In genomic region chr16:81779540-81780320, GRCh38 we compare ENCODE assay signal across 8 cellular contexts. TPM values are rescaled to one million over a fixed set of nuclear protein-coding genes. Genes with fewer than 3 reads are reported as not detected.
DNase-seq lines count a peak whose midpoint lies in the region; ATAC-seq, FAIRE-seq and TF ChIP-seq lines count a peak whose summit lies in the region.

No MANE protein-coding gene starts in this region.

- no peaks in the 10 kb centered on the region for H3K79me1 ChIP-seq in IMR-90 (ENCODE audit: low read depth in 1 of 2, low read length in 2 of 2)

- H2AFZ ChIP-seq in IMR-90 (replicated peaks; ENCODE audit: low read length, poor library complexity) (peak overlapping the region; percentile 82), K562 (ENCODE audit: low read depth, low read length) (peak overlapping the region; percentile 84)

- H3K4me3 ChIP-seq in BJ (ENCODE audit: low read depth, low read length) (peak overlapping the region; percentile 31), IMR-90 (ENCODE audit: insufficient read depth, low read depth, low read length) (peak overlapping the region; percentile 11; the same call in 1 of the 2 replicates), K562 (peak overlapping the region; percentile 54), suprapubic skin (peak overlapping the region; percentile 88)

- no peak overlapping the region for H2BK5ac ChIP-seq in IMR-90 (ENCODE audit: low read depth, low read length, poor library complexity, severe bottlenecking)

- H4K8ac ChIP-seq in IMR-90 (ENCODE audit: low read depth in 2 of 2, low read length in 2 of 2), result no peak overlapping the region

- DNase-seq in BJ (ENCODE audit: low read depth), result no peak
- no peak for DNase-seq in IMR-90
- DNase-seq in K562 (ENCODE audit: extremely low read depth in 1 of 4, low spot score in 3 of 4), result peak in 3 of 4 experiments; percentile 39 to 46 (median 46)
- peak; percentile 53 for DNase-seq in left lobe of liver (ENCODE audit: low spot score)
- peak in 1 of 2 donors; percentile 63 for DNase-seq in suprapubic skin (ENCODE audit: low spot score in 2 of 2)
- DNase-seq in D721Med (ENCODE audit: insufficient read length, low spot score), result no peak
- DNase-seq in occipital lobe (lab: John Stamatoyannopoulos, UW), result no peak

- H3K14ac ChIP-seq in IMR-90 (replicated peaks; ENCODE audit: low read depth, low read length), result no peak overlapping the region

- no peaks in the 10 kb centered on the region for H3K36me3 ChIP-seq in BJ (ENCODE audit: control insufficient read depth, insufficient read depth, low read length)
- H3K36me3 ChIP-seq in IMR-90 (ENCODE audit: control insufficient read depth, insufficient read depth, low read length), result no peaks in the 10 kb centered on the region
- H3K36me3 ChIP-seq in K562 (ENCODE audit: control insufficient read depth, insufficient read depth, low read length), result no peaks in the 10 kb centered on the region
- H3K36me3 ChIP-seq in suprapubic skin, result no peaks in the 10 kb centered on the region

- H3K9me1 ChIP-seq in IMR-90 (ENCODE audit: insufficient read depth, low read length), result no peaks in the 10 kb centered on the region
- no peaks in the 10 kb centered on the region for H3K9me1 ChIP-seq in K562 (ENCODE audit: control insufficient read depth, insufficient read depth, low read length)

- TF ChIP-seq RAD21 in IMR-90 (IDR thresholded peaks at IDR 0.05; ENCODE audit: low read length) (no peak), K562 (CRISPR knock-in tag; conservative IDR thresholded peaks at IDR 0.05 in 1 of 2, IDR thresholded peaks at IDR 0.05 in 1 of 2) (no peak)

- BruUV-seq in IMR-90 (replicated peaks; lab: Mats Ljungman, UMichigan) (no TSS peak), K562 (replicated peaks; lab: Mats Ljungman, UMichigan) (no TSS peak)

- POLR2A ChIA-PET in BJ (lab: Charles Lee) (no interaction called here), IMR-90 (lab: Charles Lee; ENCODE audit: unreplicated experiment) (no interaction called here), K562 (lab: Yijun Ruan, JAX) (interaction anchor here (1.3 to 2.0 kb wide), 3 partner anchors 12 to 27 kb away, joined by 5 to 8 read pairs (median 5); no protein-coding TSS in a partner anchor)

- TF ChIP-seq POLR2A in IMR-90 (IDR thresholded peaks at IDR 0.05; ENCODE audit: low read depth, low read length) (no peak), K562 (conservative IDR thresholded peaks at IDR 0.05) (no peak), suprapubic skin (IDR thresholded peaks at IDR 0.05) (no peak)

- no peak overlapping the region for H2AK9ac ChIP-seq in IMR-90 (replicated peaks; ENCODE audit: low read depth, low read length, poor library complexity)

- H3K18ac ChIP-seq in IMR-90 (ENCODE audit: low read depth, low read length), result no peak overlapping the region

- H3K9me3 ChIP-seq in IMR-90 (ENCODE audit: control insufficient read depth, insufficient read depth, low read length) (no peaks in the 10 kb centered on the region), K562 (replicated peaks; ENCODE audit: control insufficient read depth, insufficient read depth, low read depth, low read length) (0 out of 2 replicates have a peak, but pooled peaks cover 3% of the 10 kb centered on the region), suprapubic skin (no peaks in the 10 kb centered on the region)

- no peak overlapping the region for H2AK5ac ChIP-seq in IMR-90 (ENCODE audit: low read depth, low read length)

- no peak overlapping the region for H2BK120ac ChIP-seq in IMR-90 (ENCODE audit: low read depth, low read length)

- H3K9ac ChIP-seq in IMR-90 (ENCODE audit: low read depth, low read length) (no peak overlapping the region), K562 (ENCODE audit: insufficient read depth in 1 of 2, low read depth in 2 of 2, low read length in 2 of 2) (peak overlapping the region; percentile 47 to 88; a peak in 3 of 4 replicates)

- H3K4me1 ChIP-seq in IMR-90 (ENCODE audit: control insufficient read depth, insufficient read depth, low read length) (no peaks in the 10 kb centered on the region), K562 (replicated peaks in 1 of 2; ENCODE audit: control insufficient read depth in 2 of 2, insufficient read depth in 2 of 2, low read length in 2 of 2) (peaks cover 3 to 14% of the 10 kb centered on the region in 2 experiments; a peak in 4 of 5 replicates), suprapubic skin (peaks cover 17% of the 10 kb centered on the region)

- dilution Hi-C loops in IMR-90 (cut with HindIII; ENCODE audit: low sequenced_read_pairs, unreplicated experiment), result no loop called here

- WGBS in IMR-90 (ENCODE audit: extremely low coverage in 2 of 2, insufficient read length in 1 of 2), 2 experiments, result 2% methylated on average over 35 of the region's 57 CpGs; no CpG with 5 or more reads in 1 of the 2 experiments
- 3% methylated on average over 45 of the region's 57 CpGs for WGBS in K562 (ENCODE audit: insufficient coverage, low coverage, missing lambda C conversion rate)
- WGBS in suprapubic skin, result 10% methylated on average over 25 of the region's 57 CpGs

- H3K4me2 ChIP-seq in IMR-90 (ENCODE audit: low read depth, low read length), result peak overlapping the region; percentile 50; the same call in 1 of the 2 replicates
- peak overlapping the region; percentile 69 for H3K4me2 ChIP-seq in K562 (ENCODE audit: insufficient read depth, low read length)

- H3K27ac ChIP-seq in IMR-90 (ENCODE audit: insufficient read depth, low read length), result no peak overlapping the region
- no peak overlapping the region for H3K27ac ChIP-seq in K562 (ENCODE audit: extremely low read depth, low read depth, low read length)
- peak overlapping the region; percentile 74 for H3K27ac ChIP-seq in suprapubic skin

- H3K79me2 ChIP-seq in K562 (ENCODE audit: control insufficient read depth, insufficient read depth, low read length), result no peaks in the 10 kb centered on the region

- no peak overlapping the region for H2BK20ac ChIP-seq in IMR-90 (ENCODE audit: low read depth, low read length)

- no peak overlapping the region for H4K91ac ChIP-seq in IMR-90 (ENCODE audit: insufficient read depth, low read depth, low read length)

- no peak overlapping the region for H3K4ac ChIP-seq in IMR-90 (ENCODE audit: low read depth, low read length)

- H3K56ac ChIP-seq in IMR-90 (ENCODE audit: extremely low read depth, insufficient read depth, low read length), result no peak overlapping the region

- intact Hi-C loops in IMR-90 (cut with micrococcal nuclease), result no loop called here
- intact Hi-C loops in K562 (cut with micrococcal nuclease), result loop anchor here (5.0 kb wide), 1 partner anchor 93 kb away; no protein-coding TSS in a partner anchor

- TF ChIP-seq CTCF in BJ (IDR thresholded peaks at IDR 0.05; ENCODE audit: insufficient read depth, low read depth, low read length), result no peak
- TF ChIP-seq CTCF in IMR-90 (conservative IDR thresholded peaks at IDR 0.05; ENCODE audit: low read depth, low read length), result no peak
- TF ChIP-seq CTCF in K562 (IDR thresholded peaks at IDR 0.05 in 2 of 3, conservative IDR thresholded peaks at IDR 0.05 in 1 of 3; ENCODE audit: insufficient read depth in 2 of 3, low read depth in 1 of 3, low read length in 3 of 3), result 0 out of 6 replicates have a peak, but pooled peaks of 1 of the 3 experiments have one; percentile 15
- TF ChIP-seq CTCF in suprapubic skin (IDR thresholded peaks at IDR 0.05), result no peak
- TF ChIP-seq CTCF in D721Med (IDR thresholded peaks at IDR 0.05; ENCODE audit: insufficient read depth, missing control alignments), result no peak

- H4K5ac ChIP-seq in IMR-90 (ENCODE audit: low read depth, low read length), result no peak overlapping the region

- ATAC-seq in GM19452 (IDR thresholded peaks at IDR 0.05; ENCODE audit: unreplicated experiment), result peak; percentile 25
- ATAC-seq in IMR-90 (ENCODE audit: low read depth), result peak; percentile 38
- peak; percentile 27 for ATAC-seq in K562
- peak; percentile 49 for ATAC-seq in left lobe of liver

- TF ChIP-seq EP300 in K562 (IDR thresholded peaks at IDR 0.05; ENCODE audit: low read length) (no peak), suprapubic skin (IDR thresholded peaks at IDR 0.05) (no peak)

- CTCF ChIA-PET in BJ (lab: Yijun Ruan, JAX) (no interaction called here), IMR-90 (lab: Yijun Ruan, JAX) (no interaction called here), K562 (lab: Yijun Ruan, JAX; ENCODE audit: low intra/inter-chr PET ratio) (no interaction called here)

- no peak overlapping the region for H2BK15ac ChIP-seq in IMR-90 (ENCODE audit: low read depth, low read length)

- FAIRE-seq in K562 (lab: Jason Lieb, UNC), result no peak
- no peak for FAIRE-seq in D721Med (lab: Jason Lieb, UNC)

- H4K20me1 ChIP-seq in IMR-90 (ENCODE audit: insufficient read depth, low read length) (no peaks in the 10 kb centered on the region), K562 (replicated peaks; ENCODE audit: control insufficient read depth, insufficient read depth, low read length) (0 out of 2 replicates have a peak, but pooled peaks cover 2% of the 10 kb centered on the region)

- H3K27me3 ChIP-seq in BJ (ENCODE audit: control insufficient read depth, insufficient read depth, low read length), result peaks cover 24% of the 10 kb centered on the region
- peaks cover 50% of the 10 kb centered on the region for H3K27me3 ChIP-seq in IMR-90 (ENCODE audit: control insufficient read depth, insufficient read depth, low read length)
- peaks cover 21 to 28% of the 10 kb centered on the region in 2 experiments for H3K27me3 ChIP-seq in K562 (ENCODE audit: control insufficient read depth in 2 of 2, insufficient read depth in 2 of 2, low read length in 2 of 2)
- peaks cover 16% of the 10 kb centered on the region for H3K27me3 ChIP-seq in suprapubic skin

- in situ Hi-C loops in IMR-90 (cut with MboI; ENCODE audit: low sequenced_read_pairs), result no loop called here
- in situ Hi-C loops in K562 (cut with MboI), result no loop called here

- H3K23ac ChIP-seq in IMR-90 (ENCODE audit: low read depth, low read length), result no peak overlapping the region

RNA-seq across cellular contexts. Expression of gene PLCG2, which starts 0.6 kb away (rescaled TPM):
- polyA plus RNA-seq in BJ (2011; rRNA removed), result 0.20 and 0.22 TPM in 2 replicates
- polyA minus RNA-seq in BJ (2011; rRNA and poly(A)+ RNA removed), result 2.8 and 2.9 TPM in 2 replicates
- 0.18 and 0.28 TPM in 2 replicates for total RNA-seq in IMR-90 (2012; rRNA removed)
- polyA plus RNA-seq in IMR-90 (2012; rRNA removed), result 0.04 and 0.14 TPM in 2 replicates
- polyA plus RNA-seq in IMR-90 (2012; cell fraction: cytosol; rRNA removed), result 0.02 and 0.08 TPM in 2 replicates
- 0.04 and 0.17 TPM in 2 replicates for polyA plus RNA-seq in IMR-90 (2012; cell fraction: nucleus; rRNA removed; ENCODE audit: low replicate concordance)
- 18.9 and 24.9 TPM in 2 replicates for total RNA-seq in K562 (2011; cell fraction: chromatin; rRNA removed; ENCODE audit: low replicate concordance)
- total RNA-seq in K562 (2011; cell fraction: nucleolus; rRNA removed), result 10.9 and 11.8 TPM in 2 replicates
- total RNA-seq in K562 (2011; cell fraction: nucleoplasm; rRNA removed), result 12.5 and 14.6 TPM in 2 replicates
- total RNA-seq in K562 (2014; rRNA removed), result 1.7 and 4.0 TPM in 2 replicates
- total RNA-seq in K562 (2014; rRNA removed; fragmentation: Illumina TruSeq; extraction: Trizol), result 2.7 and 3.3 TPM in 2 replicates
- total RNA-seq in K562 (2015; rRNA removed; fragmentation: Illumina TruSeq; extraction: Trizol), result 3.9 and 4.0 TPM in 2 replicates
- 7.1 and 8.6 TPM in 2 replicates for total RNA-seq in K562 (2021)
- 4.2 and 7.9 TPM in 2 replicates for polyA plus RNA-seq in K562 (2011; rRNA removed)
- polyA plus RNA-seq in K562 (2011; cell fraction: cytosol; rRNA removed), result 3.7 and 4.9 TPM in 2 replicates
- 15.0 and 22.1 TPM in 2 replicates for polyA plus RNA-seq in K562 (2011; cell fraction: nucleus; rRNA removed)
- 3.7 and 12.8 TPM in 2 replicates for polyA plus RNA-seq in K562 (2012)
- polyA plus RNA-seq in K562 (2014; fragmentation: Illumina TruSeq; extraction: Trizol), result 2.6 and 3.1 TPM in 2 replicates
- polyA plus RNA-seq in K562 (2014; fragmentation: Nextera tagmentation; extraction: Ambion mirVana), result 1 to 10 TPM in 1 of 2 experiments, under 1 TPM in 1; 0.94 to 1.0 TPM
- polyA plus RNA-seq in K562 (2014; rRNA removed), result 1.9 TPM in 2 replicates
- polyA minus RNA-seq in K562 (2011; rRNA and poly(A)+ RNA removed), result 9.3 and 12.6 TPM in 2 replicates
- polyA minus RNA-seq in K562 (2011; cell fraction: cytosol; rRNA and poly(A)+ RNA removed), result 8.3 and 9.6 TPM in 2 replicates
- 11.0 and 21.5 TPM in 2 replicates for polyA minus RNA-seq in K562 (2011; cell fraction: nucleus; rRNA and poly(A)+ RNA removed)
- 12.1 TPM for total RNA-seq in left lobe of liver
- total RNA-seq in suprapubic skin, result 10 to 100 TPM in 3 of 4 donors, 1 to 10 TPM in 1; 6.5 to 24.1 (median 10.5) TPM
- 1.6 TPM for total RNA-seq in occipital lobe

Comparison
In these comparisons a context has a peak if more than half of its experiments do, and no peak if none do; other contexts are left out.
1. DNase-seq: peak in K562 (3 of 4) and left lobe of liver (single experiment); none in BJ (single experiment), IMR-90 (single experiment), D721Med (single experiment) and occipital lobe (single experiment).
2. H3K4me3 ChIP-seq: peak in every context shown above with its lines; median percentile 88 in suprapubic skin; 54 in K562; 31 in BJ; 11 in IMR-90.
3. Peak in every context shown above with its lines, with median percentiles within 50 percentile points of each other: ATAC-seq.